Comparison of ENCODE assay signal across 13 cellular contexts in the genomic region with DNA sequence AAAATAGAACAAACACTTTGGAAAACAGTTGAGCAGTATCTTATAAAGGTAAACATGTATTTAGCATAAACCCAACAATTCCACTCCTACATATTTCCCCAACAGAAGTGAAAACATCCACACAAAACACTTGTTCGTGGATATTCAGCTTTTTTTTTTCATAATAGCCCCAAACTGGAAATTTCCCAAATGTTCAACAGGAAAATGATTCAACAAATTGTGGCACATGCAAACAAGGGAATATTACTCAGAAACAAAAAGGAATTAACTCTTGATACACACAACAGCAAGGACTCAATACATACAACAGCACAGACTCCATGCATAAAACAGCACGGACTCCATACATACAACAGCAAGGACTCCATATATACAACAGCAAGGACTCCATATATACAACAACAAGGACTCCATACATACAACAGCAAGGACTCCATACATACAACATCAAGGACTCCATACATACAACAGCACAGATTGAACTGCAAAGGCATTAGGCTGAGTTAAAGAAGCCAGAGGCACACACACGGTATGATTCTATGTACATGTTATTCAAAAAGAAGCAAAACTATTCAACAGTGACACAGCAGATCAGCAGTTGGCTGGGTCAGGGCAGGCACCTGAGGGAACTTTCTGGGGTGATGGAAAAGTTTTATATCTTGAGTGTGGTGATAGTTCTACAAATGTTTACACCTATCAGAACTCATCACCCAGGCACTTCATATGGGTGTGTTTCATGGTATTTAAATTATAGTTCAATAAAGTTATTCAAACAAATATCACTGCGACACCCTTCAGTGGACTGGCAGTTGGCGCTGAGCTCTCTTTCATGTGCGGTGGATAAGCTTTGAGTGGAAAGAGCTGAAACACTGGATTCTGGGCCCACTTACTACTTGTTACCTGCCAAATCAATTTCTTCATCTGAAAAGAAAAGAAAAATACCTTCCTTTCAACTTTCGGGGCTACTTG. TPM values are rescaled to one million over a fixed set of nuclear protein-coding genes. Genes with fewer than 3 reads are reported as not detected.
DNase-seq lines count a peak whose midpoint lies in the region; ATAC-seq and TF ChIP-seq lines count a peak whose summit lies in the region.
"Had no signal": no experiment of that assay in that cellular context is flagged by ENCODE, and none has a peak within 500 bp of the region (broad histone marks: within the 10 kb centered on the region; RNA-seq: fewer than 3 reads in every experiment).

No MANE protein-coding gene starts in this region.

- no peak overlapping the region for H3K9ac ChIP-seq in smooth muscle cell (ENCODE audit: low read depth)

- TF ChIP-seq CTCF in gastroesophageal sphincter (IDR thresholded peaks at IDR 0.05) (no peak), smooth muscle cell (IDR thresholded peaks at IDR 0.05; ENCODE audit: borderline replicate concordance, insufficient read depth, poor library complexity, severe bottlenecking) (no peak)

- peak overlapping the region; percentile 69 for H3K27ac Mint-ChIP-seq in T-helper 1 cell treated with Interleukin-12 subunit alpha and Interleukin-12 subunit beta and Interleukin-4 antibody, amounts not matched to agents 30 μg/mL and 1 μg/mL, for 36 hours
- peak overlapping the region; percentile 12 to 98 for H3K27ac Mint-ChIP-seq in T-cell

- 67 to 76% methylated on average over 6 to 7 of the region's 7 CpGs for WGBS in gastroesophageal sphincter (ENCODE audit: low coverage in 1 of 2), 2 donors
- WGBS in smooth muscle cell (ENCODE audit: low lambda C conversion rate), result 89% methylated on average over 7 of the region's 7 CpGs

- TF ChIP-seq POLR2A in gastroesophageal sphincter (IDR thresholded peaks at IDR 0.05), result no peak

- H3K27ac ChIP-seq in gastroesophageal sphincter (peak overlapping the region; percentile 59 to 67 (median 63)), smooth muscle cell (ENCODE audit: low read depth) (peak overlapping the region; percentile 62)

- H3K79me2 ChIP-seq in smooth muscle cell (ENCODE audit: low read depth), result no peaks in the 10 kb centered on the region

- CTCF ChIA-PET in T-cell (lab: Charles Lee), result interaction anchor here in 1 of 2 donors (1.0 to 1.1 kb wide), 2 partner anchors 9 to 10 kb away, joined by 3 to 4 read pairs; no protein-coding TSS in a partner anchor

- H3K27me3 Mint-ChIP-seq in T-helper 1 cell treated with Interleukin-12 subunit alpha and Interleukin-12 subunit beta and Interleukin-4 antibody, amounts not matched to agents 30 μg/mL and 1 μg/mL, for 36 hours (ENCODE audit: low read depth), result no peaks in the 10 kb centered on the region
- H3K27me3 Mint-ChIP-seq in T-cell, result no peaks in the 10 kb centered on the region

- no peak for DNase-seq in T-helper 1 cell
- no peak for DNase-seq in T-cell
- no peak for DNase-seq in smooth muscle cell (lab: John Stamatoyannopoulos, UW; ENCODE audit: unreplicated experiment)
- no peak for DNase-seq in NCI-H2081 treated with DMSO at 0.1 percent for 48 hours (lab: John Stamatoyannopoulos, UW)
- no peak for DNase-seq in NOMO-1 (lab: John Stamatoyannopoulos, UW; ENCODE audit: unreplicated experiment in 2 of 2)
- DNase-seq in middle frontal gyrus (ENCODE audit: extremely low spot score, low spot score), result no peak
- DNase-seq: 8988T; activated CD4-positive, CD25-positive, alpha-beta regulatory T cell treated with anti-CD3 and anti-CD28 coated beads, Interleukin-2, amount 50 U/mL, for 72 hours; Calu3; NCI-H2081 had no signal

- H4K20me1 ChIP-seq in smooth muscle cell (ENCODE audit: low read depth), result no peaks in the 10 kb centered on the region

- H3K36me3 ChIP-seq in gastroesophageal sphincter, result no peaks in the 10 kb centered on the region
- H3K36me3 ChIP-seq in smooth muscle cell (ENCODE audit: low read depth), result no peaks in the 10 kb centered on the region

- peaks cover 35% of the 10 kb centered on the region for H3K36me3 Mint-ChIP-seq in T-helper 1 cell treated with Interleukin-12 subunit alpha and Interleukin-12 subunit beta and Interleukin-4 antibody, amounts not matched to agents 30 μg/mL and 1 μg/mL, for 36 hours (ENCODE audit: low read depth)
- peaks cover 44% of the 10 kb centered on the region for H3K36me3 Mint-ChIP-seq in T-cell

- peaks cover 65% of the 10 kb centered on the region for H3K4me1 Mint-ChIP-seq in T-helper 1 cell treated with Interleukin-12 subunit alpha and Interleukin-12 subunit beta and Interleukin-4 antibody, amounts not matched to agents 30 μg/mL and 1 μg/mL, for 36 hours (ENCODE audit: low read depth)
- peaks cover 69 to 74% (median 73%) of the 10 kb centered on the region in 3 donors for H3K4me1 Mint-ChIP-seq in T-cell

- H3K27me3 ChIP-seq in gastroesophageal sphincter (no peaks in the 10 kb centered on the region), smooth muscle cell (ENCODE audit: low read depth) (no peaks in the 10 kb centered on the region)

- H3K9me3 ChIP-seq in gastroesophageal sphincter, result no peaks in the 10 kb centered on the region
- H3K9me3 ChIP-seq in smooth muscle cell (replicated peaks; ENCODE audit: low read depth), result no peaks in the 10 kb centered on the region

- no peak overlapping the region for H3K4me3 Mint-ChIP-seq in T-helper 1 cell treated with Interleukin-12 subunit alpha and Interleukin-12 subunit beta and Interleukin-4 antibody, amounts not matched to agents 30 μg/mL and 1 μg/mL, for 36 hours
- no peak overlapping the region for H3K4me3 Mint-ChIP-seq in T-cell

- no peak overlapping the region for H2AFZ ChIP-seq in smooth muscle cell (ENCODE audit: low read depth)

- no peak for TF ChIP-seq EP300 in gastroesophageal sphincter (IDR thresholded peaks at IDR 0.05)

- POLR2A ChIA-PET in T-cell (lab: Charles Lee), result interaction anchor here (0.6 to 0.8 kb wide), 3 partner anchors 11 to 788 kb away, joined by 3 to 4 read pairs (median 3); no protein-coding TSS in a partner anchor

- no peaks in the 10 kb centered on the region for H3F3A ChIP-seq in smooth muscle cell (ENCODE audit: low read depth)

- H3K4me1 ChIP-seq in gastroesophageal sphincter (peaks cover 9 to 58% (median 15%) of the 10 kb centered on the region in 3 donors), smooth muscle cell (ENCODE audit: low read depth) (peaks cover 20% of the 10 kb centered on the region)

- no peak for ATAC-seq in T-cell (replicated peaks in 1 of 4)
- ATAC-seq in gastroesophageal sphincter, result no peak
- ATAC-seq: esophagus mucosa had no signal

- H3K4me3 ChIP-seq in gastroesophageal sphincter (no peak overlapping the region), smooth muscle cell (no peak overlapping the region)

- H3K4me2 ChIP-seq in smooth muscle cell, result peak overlapping the region; percentile 61

- no peaks in the 10 kb centered on the region for H3K9me3 Mint-ChIP-seq in T-helper 1 cell treated with Interleukin-12 subunit alpha and Interleukin-12 subunit beta and Interleukin-4 antibody, amounts not matched to agents 30 μg/mL and 1 μg/mL, for 36 hours
- H3K9me3 Mint-ChIP-seq in T-cell, result no peaks in the 10 kb centered on the region

RNA-seq across cellular contexts. Expression of a gene that starts 28.2 kb away (rescaled TPM):
- 10 to 100 TPM; 55.5 to 73.4 (median 70.7) TPM for total RNA-seq in T-cell
- 100 to 1,000 TPM in 1 of 4 donors, 10 to 100 TPM in 3; 30.6 to 110 (median 68.2) TPM for total RNA-seq in gastroesophageal sphincter
- total RNA-seq in smooth muscle cell, result 35.6 and 37.7 TPM in 2 replicates
- 21.7 and 22.8 TPM in 2 replicates for polyA plus RNA-seq in smooth muscle cell
